In genomic region chr2:1405124-1405523, GRCh38 we compare ENCODE assay signal across 2 cellular contexts.
TF ChIP-seq lines count a peak whose summit lies in the region.

No MANE protein-coding gene starts in this region.

TF ChIP-seq in HEK293, 187 proteins besides CTCF, POLR2A, EP300 and RAD21:
- TF ChIP-seq ZNF155 (tag by site-specific recombination; IDR thresholded peaks at IDR 0.05) (no peak), ZNF830 (tag by site-specific recombination; IDR thresholded peaks at IDR 0.05; ENCODE audit: low read depth) (no peak), ZNF138 (tag by site-specific recombination; IDR thresholded peaks at IDR 0.05; ENCODE audit: borderline replicate concordance) (no peak), PRDM6 (tag by site-specific recombination; IDR thresholded peaks at IDR 0.05) (no peak), ZNF239 (tag by site-specific recombination; IDR thresholded peaks at IDR 0.05) (no peak), ZBTB17 (tag by site-specific recombination; IDR thresholded peaks at IDR 0.05) (peak; percentile 45; the same call in 1 of the 2 replicates), ZFHX2 (tag by site-specific recombination; conservative IDR thresholded peaks at IDR 0.05) (peak; percentile 82), EGR2 (tag by site-specific recombination; IDR thresholded peaks at IDR 0.05; ENCODE audit: low read depth) (peak; percentile 98), FEZF1 (tag by site-specific recombination; IDR thresholded peaks at IDR 0.05) (no peak), ZNF366 (tag by site-specific recombination; conservative IDR thresholded peaks at IDR 0.05) (peak; percentile 40), ZNF664 (tag by site-specific recombination; IDR thresholded peaks at IDR 0.05) (no peak)
TF ChIP-seq in HEK293: peak in this region for 4.

TF ChIP-seq in H1, 55 proteins besides CTCF, POLR2A, EP300 and RAD21:
- no peak for TF ChIP-seq GTF2F1 (IDR thresholded peaks at IDR 0.05; ENCODE audit: borderline replicate concordance, low read depth, low read length)
- no peak for TF ChIP-seq CREB1 (IDR thresholded peaks at IDR 0.05)
- TF ChIP-seq MAFK (IDR thresholded peaks at IDR 0.05; ENCODE audit: low read depth, low read length) = no peak
- TF ChIP-seq SIRT6 (IDR thresholded peaks at IDR 0.05; ENCODE audit: low read length) = no peak
- no peak for TF ChIP-seq KDM4A (IDR thresholded peaks at IDR 0.05; ENCODE audit: low read depth, low read length, severe bottlenecking)
TF ChIP-seq in H1: peak in this region for 0.
